In genomic region chr20:35454881-35455609, GRCh38 we compare ENCODE assay signal across 8 cellular contexts. TPM values are rescaled to one million over a fixed set of nuclear protein-coding genes. Genes with fewer than 3 reads are reported as not detected.
DNase-seq lines count a peak whose midpoint lies in the region; ATAC-seq, FAIRE-seq and TF ChIP-seq lines count a peak whose summit lies in the region.

TSS of gene CEP250 (plus strand) at chr20:35455598. CDS start at chr20:35462368, 6,770 bp downstream.

- TF ChIP-seq CTCF in D721Med (IDR thresholded peaks at IDR 0.05; ENCODE audit: insufficient read depth, missing control alignments) = no peak
- no peak for TF ChIP-seq CTCF in OCI-LY1 (IDR thresholded peaks at IDR 0.05; ENCODE audit: low read length)

- peak within 1 kb of the TSS; percentile 66 for H3K4me3 ChIP-seq in OCI-LY1 (ENCODE audit: low read depth, low read length, poor library complexity, severe bottlenecking)
- peak within 1 kb of the TSS; percentile 69 for H3K4me3 ChIP-seq in mesodermal cell (ENCODE audit: extremely low read depth, insufficient read depth, low read length, poor library complexity, severe bottlenecking)

- no peaks in the 10 kb centered on the region for H4K20me1 ChIP-seq in OCI-LY1 (ENCODE audit: insufficient read depth, low read length)

- no peaks in the 10 kb centered on the region for H3K27me3 ChIP-seq in OCI-LY1 (ENCODE audit: insufficient read depth, low read length)

- H3K36me3 ChIP-seq in OCI-LY1 (ENCODE audit: insufficient read depth, low read length) = peaks cover 3% of the 10 kb centered on the region; the same call in 1 of the 2 replicates
- peaks cover 7% of the 10 kb centered on the region for H3K36me3 ChIP-seq in mesodermal cell (ENCODE audit: control insufficient read depth, insufficient read depth, low read length)

- H3K4me1 ChIP-seq in OCI-LY1 (ENCODE audit: insufficient read depth, low read length, severe bottlenecking) (peaks cover 36% of the 10 kb centered on the region), mesodermal cell (ENCODE audit: control insufficient read depth, insufficient read depth, low read length, poor library complexity, severe bottlenecking) (no peaks in the 10 kb centered on the region)

- H3K4me2 ChIP-seq in OCI-LY1 (ENCODE audit: low read length) = peak within 1 kb of the TSS; percentile 66

- ATAC-seq in GM21526 (IDR thresholded peaks at IDR 0.05; ENCODE audit: low FRiP score, unreplicated experiment) = peak; percentile 85

- no peaks in the 10 kb centered on the region for H3K79me2 ChIP-seq in OCI-LY1 (ENCODE audit: insufficient read depth, low read length)

- WGBS in mesodermal cell (ENCODE audit: insufficient coverage in 2 of 2), 2 experiments = 0% methylated on average over 49 to 58 of the region's 59 CpGs

- H3K9ac ChIP-seq in OCI-LY1 (ENCODE audit: low read length) = peak within 1 kb of the TSS; percentile 84

- H3K27ac ChIP-seq in OCI-LY1 (ENCODE audit: low read depth, low read length, poor library complexity, severe bottlenecking) (peak within 1 kb of the TSS; percentile 87), mesodermal cell (ENCODE audit: low read depth, low read length, severe bottlenecking) (peak within 1 kb of the TSS; percentile 94)

- no peaks in the 10 kb centered on the region for H3K9me3 ChIP-seq in OCI-LY1 (ENCODE audit: low read length)
- H3K9me3 ChIP-seq in mesodermal cell (ENCODE audit: control insufficient read depth, low read length) = no peaks in the 10 kb centered on the region

- H3F3A ChIP-seq in OCI-LY1 (ENCODE audit: insufficient read depth, low read length) = no peaks in the 10 kb centered on the region

- in situ Hi-C loops in endometrial microvascular endothelial cells (cut with HindIII; ENCODE audit: inconsistent ontology term, low pct_unique_long_range_greater_than_20kb, low sequenced_read_pairs) = no loop called here

- H3K9me2 ChIP-seq in OCI-LY1 (ENCODE audit: low read depth, low read length) = no peaks in the 10 kb centered on the region

- peak within 1 kb of the TSS; percentile 70 for H2AFZ ChIP-seq in OCI-LY1 (ENCODE audit: low read length)

- no peak for FAIRE-seq in D721Med (lab: Jason Lieb, UNC)

- DNase-seq in D721Med (ENCODE audit: insufficient read length, low spot score) = peak; percentile 57
- DNase-seq in HuH-7 (ENCODE audit: low spot score) = peak; percentile 96
- DNase-seq in activated CD8-positive, alpha-beta memory T cell treated with anti-CD3 and anti-CD28 coated beads, Interleukin-2, amount 50 U/mL, for 4 hours = peak; percentile 94
- peak; percentile 84 for DNase-seq in stimulated activated CD8-positive, alpha-beta memory T cell treated with anti-CD3 and anti-CD28 coated beads, Interleukin-15, amount 100 ng/mL, for 24 hours (ENCODE audit: low read depth)

RNA-seq across cellular contexts. Expression of gene CEP250, which starts in this region (rescaled TPM):
- 29.5 TPM for total RNA-seq in endometrial microvascular endothelial cells (ENCODE audit: inconsistent ontology term)
- polyA plus RNA-seq in mesodermal cell (2013, experiment 1 of 2) = 24.4 TPM
- polyA plus RNA-seq in mesodermal cell (2013, experiment 2 of 2) = 25.3 TPM

Comparison
In these comparisons a context has a peak if more than half of its experiments do, and no peak if none do; other contexts are left out.
1. Peak in every context shown above with its lines: DNase-seq, ATAC-seq, H3K4me3 ChIP-seq and H3K27ac ChIP-seq.